ENCODE assay signal across 11 cellular contexts in the genomic region with DNA sequence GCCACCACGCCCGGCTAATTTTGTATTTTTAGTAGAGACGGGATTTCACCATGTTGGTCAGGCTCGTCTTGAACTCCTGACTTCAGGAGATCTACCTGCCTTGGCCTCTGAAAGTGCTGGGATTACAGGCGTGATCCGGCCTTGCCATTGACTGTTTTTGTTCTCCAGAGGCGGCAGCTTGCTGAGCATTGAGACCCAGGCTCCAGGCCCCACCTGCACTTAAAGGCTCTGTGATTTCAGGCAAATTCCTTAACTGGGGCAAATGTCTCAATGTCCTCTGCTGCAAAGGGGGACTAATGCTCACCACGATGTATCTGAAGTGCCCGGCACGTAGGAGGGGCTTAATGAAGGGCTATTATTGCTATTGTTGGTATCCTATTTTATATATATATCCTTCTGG. TPM values are rescaled to one million over a fixed set of nuclear protein-coding genes. Genes with fewer than 3 reads are reported as not detected.
A peak's percentile ranks its signal among the peaks of the same experiment; 100 is the strongest.
DNase-seq lines count a peak whose midpoint lies in the region; ATAC-seq, FAIRE-seq and TF ChIP-seq lines count a peak whose summit lies in the region.
"Had no signal": no experiment of that assay in that cellular context is flagged by ENCODE, and none has a peak within 500 bp of the region (broad histone marks: within the 10 kb centered on the region; RNA-seq: fewer than 3 reads in every experiment).

No MANE protein-coding gene starts in this region.

- 40% methylated on average over 10 of the region's 10 CpGs for WGBS in HepG2 (ENCODE audit: low lambda C conversion rate)

- H3K4me3 Mint-ChIP-seq in T-helper 17 cell, result peak overlapping the region; percentile 39

- H3K27me3 ChIP-seq in DND-41 (ENCODE audit: insufficient read depth, low read length, poor library complexity) (no peaks in the 10 kb centered on the region), HepG2 (ENCODE audit: control insufficient read depth in 1 of 2, insufficient read depth in 2 of 2, low read length in 2 of 2) (no peaks in the 10 kb centered on the region), skeletal muscle tissue (ENCODE audit: control insufficient read depth in 3 of 3, insufficient read depth in 3 of 3, low read length in 3 of 3) (no peaks in the 10 kb centered on the region), A673 (replicated peaks; ENCODE audit: insufficient read depth, low read depth, low read length, poor library complexity) (no peaks in the 10 kb centered on the region)

- peak overlapping the region; percentile 95 for H3K27ac Mint-ChIP-seq in T-helper 17 cell

- H3K27ac ChIP-seq in DND-41 (ENCODE audit: low read length), result no peak overlapping the region; the same call in 1 of the 2 replicates
- no peak overlapping the region for H3K27ac ChIP-seq in HepG2 (ENCODE audit: extremely low read length, insufficient read depth, low read length)
- H3K27ac ChIP-seq in skeletal muscle tissue (ENCODE audit: low read depth, low read length), result peak overlapping the region; percentile 72
- H3K27ac ChIP-seq in A673 (ENCODE audit: low read depth, low read length, poor library complexity, severe bottlenecking), result no peak overlapping the region

- H3K4me3 ChIP-seq in DND-41 (ENCODE audit: low read depth in 1 of 2, low read length in 2 of 2), result no peak overlapping the region
- H3K4me3 ChIP-seq in HepG2 (replicated peaks in 1 of 3; ENCODE audit: insufficient read depth in 1 of 3, low read depth in 2 of 3, low read length in 3 of 3), result peak overlapping the region in 2 of 3 experiments; percentile 48 to 69; a peak in 4 of 6 replicates
- no peak overlapping the region for H3K4me3 ChIP-seq in skeletal muscle tissue (ENCODE audit: low read length in 3 of 3)
- no peak overlapping the region for H3K4me3 ChIP-seq in A673 (ENCODE audit: low read depth, low read length, poor library complexity, severe bottlenecking)

- H3K4me2 ChIP-seq in DND-41 (ENCODE audit: insufficient read depth, low read length), result peak overlapping the region; percentile 73; the same call in 1 of the 2 replicates
- peak overlapping the region; percentile 82 for H3K4me2 ChIP-seq in HepG2 (ENCODE audit: low read depth, low read length)

- POLR2A ChIA-PET in HepG2 (lab: Yijun Ruan, JAX), result interaction anchor here (1.2 to 2.5 kb wide), 4 partner anchors 12 to 31 kb away, joined by 3 to 10 read pairs (median 10); no protein-coding TSS in a partner anchor
- POLR2A ChIA-PET in A673 (lab: Charles Lee; ENCODE audit: low non-redundant PET), result no interaction called here

- H4K20me1 ChIP-seq in DND-41 (ENCODE audit: insufficient read depth, low read length), result no peaks in the 10 kb centered on the region
- no peaks in the 10 kb centered on the region for H4K20me1 ChIP-seq in HepG2 (ENCODE audit: insufficient read depth, low read length)

- in situ Hi-C loops in HepG2 (cut with HindIII; ENCODE audit: extremely low pct_ligation_motif_present, low pct_unique_long_range_greater_than_20kb), result no loop called here

- H3K79me2 ChIP-seq in DND-41 (ENCODE audit: insufficient read depth, low read length) (no peaks in the 10 kb centered on the region), HepG2 (ENCODE audit: insufficient read depth, low read length) (no peaks in the 10 kb centered on the region)

- H3K9ac ChIP-seq in DND-41 (ENCODE audit: low read depth, low read length), result no peak overlapping the region
- H3K9ac ChIP-seq in HepG2 (ENCODE audit: insufficient read depth, low read depth, low read length), result no peak overlapping the region
- H3K9ac ChIP-seq in skeletal muscle tissue (ENCODE audit: low read depth in 1 of 3, low read length in 3 of 3), result peak overlapping the region in 1 of 3 donors; percentile 16

- H2AFZ ChIP-seq in DND-41 (ENCODE audit: low read depth, low read length) (no peak overlapping the region), HepG2 (ENCODE audit: low read length) (no peak overlapping the region)

- intact Hi-C loops in HepG2 (cut with micrococcal nuclease; ENCODE audit: unreplicated experiment) (no loop called here), A673 (cut with micrococcal nuclease; ENCODE audit: unreplicated experiment) (no loop called here)

- DNase-seq in DND-41 (no peak), T-helper 17 cell (no peak), HepG2 (ENCODE audit: low spot score) (no peak), A673 (ENCODE audit: low spot score) (no peak), NCI-H187 treated with DMSO at 0.1 percent for 48 hours (lab: John Stamatoyannopoulos, UW) (no peak), NCI-H146 (lab: John Stamatoyannopoulos, UW) (no peak)
- DNase-seq: EL, small intestine had no signal

- ATAC-seq in DND-41 (ENCODE audit: insufficient read depth, low read depth), result no peak
- ATAC-seq in T-helper 17 cell, result no peak
- ATAC-seq in HepG2, result no peak
- ATAC-seq in GM19035 (IDR thresholded peaks at IDR 0.05; ENCODE audit: unreplicated experiment), result no peak

- H3K4me1 Mint-ChIP-seq in T-helper 17 cell, result peaks cover 30% of the 10 kb centered on the region

- CTCF ChIA-PET in HepG2 (lab: Yijun Ruan, JAX; ENCODE audit: low intra/inter-chr PET ratio, low total read pairs) (no interaction called here), A673 (lab: Charles Lee) (no interaction called here)

- TF ChIP-seq CTCF in DND-41 (IDR thresholded peaks at IDR 0.05; ENCODE audit: borderline replicate concordance, extremely low read depth, low read length, poor library complexity, severe bottlenecking) (no peak), HepG2 (CRISPR knock-in tag; IDR thresholded peaks at IDR 0.05) (no peak), A673 (conservative IDR thresholded peaks at IDR 0.05; ENCODE audit: low read depth, low read length) (no peak)

- no TSS peak for BruUV-seq in HepG2 (replicated peaks; lab: Mats Ljungman, UMichigan)
- no TSS peak for BruUV-seq in A673 (replicated peaks; lab: Mats Ljungman, UMichigan)

- no peaks in the 10 kb centered on the region for H3K27me3 Mint-ChIP-seq in T-helper 17 cell

- no peaks in the 10 kb centered on the region for H3K36me3 Mint-ChIP-seq in T-helper 17 cell (ENCODE audit: low read depth)

- H3K36me3 ChIP-seq in DND-41 (ENCODE audit: insufficient read depth, low read length) (no peaks in the 10 kb centered on the region), HepG2 (replicated peaks in 1 of 2; ENCODE audit: control insufficient read depth in 1 of 2, insufficient read depth in 2 of 2, low read length in 2 of 2) (no peaks in the 10 kb centered on the region), skeletal muscle tissue (ENCODE audit: control insufficient read depth in 3 of 3, insufficient read depth in 3 of 3, low read length in 3 of 3) (no peaks in the 10 kb centered on the region), A673 (ENCODE audit: insufficient read depth, low read length, poor library complexity, severe bottlenecking) (no peaks in the 10 kb centered on the region)

- H3K4me1 ChIP-seq in DND-41 (ENCODE audit: insufficient read depth, low read length) (peaks cover 38% of the 10 kb centered on the region), HepG2 (ENCODE audit: insufficient read depth, low read length) (peaks cover 100% of the 10 kb centered on the region), skeletal muscle tissue (ENCODE audit: control insufficient read depth in 3 of 3, insufficient read depth in 3 of 3, low read length in 3 of 3) (peaks cover 50 to 56% (median 55%) of the 10 kb centered on the region in 3 donors), A673 (ENCODE audit: insufficient read depth, low read length, poor library complexity, severe bottlenecking) (peaks cover 10% of the 10 kb centered on the region)

- no peak for TF ChIP-seq RAD21 in HepG2 (CRISPR knock-in tag; IDR thresholded peaks at IDR 0.05)

- H3K9me3 ChIP-seq in DND-41 (ENCODE audit: insufficient read depth, low read length, severe bottlenecking), result no peaks in the 10 kb centered on the region
- no peaks in the 10 kb centered on the region for H3K9me3 ChIP-seq in T-helper 17 cell (ENCODE audit: control insufficient read depth, low read length, poor library complexity, severe bottlenecking)
- no peaks in the 10 kb centered on the region for H3K9me3 ChIP-seq in HepG2 (ENCODE audit: low read length)
- no peaks in the 10 kb centered on the region for H3K9me3 ChIP-seq in skeletal muscle tissue (ENCODE audit: control insufficient read depth in 3 of 3, low read length in 3 of 3)
- H3K9me3 ChIP-seq in A673 (ENCODE audit: low read depth, low read length, poor library complexity, severe bottlenecking), result no peaks in the 10 kb centered on the region

- no peak for TF ChIP-seq POLR2A in HepG2 (IDR thresholded peaks at IDR 0.05; ENCODE audit: insufficient read depth in 1 of 2, low read depth in 2 of 2, low read length in 2 of 2)

- no peak for FAIRE-seq in HepG2 (lab: Jason Lieb, UNC)
- FAIRE-seq: H1, small intestine had no signal

- TF ChIP-seq EP300 in HepG2 (IDR thresholded peaks at IDR 0.05; ENCODE audit: low read depth in 2 of 2, low read length in 2 of 2) (no peak), HepG2 (CRISPR knock-in tag; IDR thresholded peaks at IDR 0.05; ENCODE audit: borderline replicate concordance) (no peak)

RNA-seq across cellular contexts. Expression of a gene that starts 29.0 kb away (rescaled TPM):
- 10 to 100 TPM; 63.6 to 73.0 TPM for total RNA-seq in T-helper 17 cell
- total RNA-seq in HepG2 (2016; rRNA removed; fragmentation: Illumina TruSeq; extraction: Trizol), result 38.9 and 39.8 TPM in 2 replicates
- total RNA-seq in HepG2 (2016; cell fraction: cytosol; rRNA removed; fragmentation: Illumina TruSeq; extraction: Trizol; ENCODE audit: low read depth), result 13.4 and 13.6 TPM in 2 replicates
- total RNA-seq in HepG2 (2016; cell fraction: insoluble cytoplasmic fraction; rRNA removed; fragmentation: Illumina TruSeq; extraction: Trizol), result 33.2 and 39.7 TPM in 2 replicates
- 49.9 and 53.6 TPM in 2 replicates for total RNA-seq in HepG2 (2016; cell fraction: membrane; rRNA removed; fragmentation: Illumina TruSeq; extraction: Trizol)
- total RNA-seq in HepG2 (2016; cell fraction: nucleus; rRNA removed; fragmentation: Illumina TruSeq; extraction: Trizol), result 21.9 and 30.8 TPM in 2 replicates
- polyA plus RNA-seq in HepG2 (2011; rRNA removed), result 66.5 and 84.1 TPM in 2 replicates
- polyA plus RNA-seq in HepG2 (2011; cell fraction: cytosol; rRNA removed), result 62.9 and 70.1 TPM in 2 replicates
- polyA plus RNA-seq in HepG2 (2011; cell fraction: nucleus; rRNA removed), result 86.9 and 92.0 TPM in 2 replicates
- polyA plus RNA-seq in HepG2 (2012), result 98.0 and 117 TPM in 2 replicates
- polyA plus RNA-seq in HepG2 (2016; cell fraction: cytosol; fragmentation: Illumina TruSeq; extraction: Trizol; ENCODE audit: low read depth), result 18.4 and 21.2 TPM in 2 replicates
- polyA plus RNA-seq in HepG2 (2016; cell fraction: insoluble cytoplasmic fraction; fragmentation: Illumina TruSeq; extraction: Trizol; ENCODE audit: low read depth), result 51.6 and 70.7 TPM in 2 replicates
- 57.9 and 63.0 TPM in 2 replicates for polyA plus RNA-seq in HepG2 (2016; cell fraction: membrane; fragmentation: Illumina TruSeq; extraction: Trizol; ENCODE audit: low read depth)
- 63.9 and 73.5 TPM in 2 replicates for polyA plus RNA-seq in HepG2 (2016; cell fraction: nucleus; fragmentation: Illumina TruSeq; extraction: Trizol; ENCODE audit: insufficient read depth, low read depth)
- polyA minus RNA-seq in HepG2 (2011; rRNA and poly(A)+ RNA removed; ENCODE audit: low replicate concordance), result 23.8 and 82.1 TPM in 2 replicates
- polyA minus RNA-seq in HepG2 (2011; cell fraction: cytosol; rRNA and poly(A)+ RNA removed), result 41.1 and 48.2 TPM in 2 replicates
- polyA minus RNA-seq in HepG2 (2011; cell fraction: nucleus; rRNA and poly(A)+ RNA removed), result 36.6 and 46.0 TPM in 2 replicates
- total RNA-seq in skeletal muscle tissue, result 44.4 TPM
- total RNA-seq in A673 (2021), result 29.4 and 32.0 TPM in 2 replicates

RNA-seq across cellular contexts. Expression of a gene that starts 41.0 kb away (rescaled TPM):
- total RNA-seq in T-helper 17 cell (1 to 10 TPM; 3.2 to 3.7 TPM), HepG2 (2016; rRNA removed; fragmentation: Illumina TruSeq; extraction: Trizol) (6.6 and 10.0 TPM in 2 replicates), skeletal muscle tissue (5.2 TPM), A673 (2021) (14.9 and 17.2 TPM in 2 replicates)
- 2.5 and 2.7 TPM in 2 replicates for total RNA-seq in HepG2 (2016; cell fraction: cytosol; rRNA removed; fragmentation: Illumina TruSeq; extraction: Trizol; ENCODE audit: low read depth)
- 6.6 and 10.2 TPM in 2 replicates for total RNA-seq in HepG2 (2016; cell fraction: insoluble cytoplasmic fraction; rRNA removed; fragmentation: Illumina TruSeq; extraction: Trizol)
- total RNA-seq in HepG2 (2016; cell fraction: membrane; rRNA removed; fragmentation: Illumina TruSeq; extraction: Trizol), result 3.3 and 3.5 TPM in 2 replicates
- total RNA-seq in HepG2 (2016; cell fraction: nucleus; rRNA removed; fragmentation: Illumina TruSeq; extraction: Trizol), result 2.8 and 3.0 TPM in 2 replicates
- 3.9 and 5.2 TPM in 2 replicates for polyA plus RNA-seq in HepG2 (2011; rRNA removed)
- polyA plus RNA-seq in HepG2 (2011; cell fraction: cytosol; rRNA removed), result 2.9 and 3.4 TPM in 2 replicates
- polyA plus RNA-seq in HepG2 (2011; cell fraction: nucleus; rRNA removed), result 1.2 and 1.4 TPM in 2 replicates
- polyA plus RNA-seq in HepG2 (2012), result 5.8 TPM in 2 replicates
- polyA plus RNA-seq in HepG2 (2016; cell fraction: cytosol; fragmentation: Illumina TruSeq; extraction: Trizol; ENCODE audit: low read depth), result 3.3 and 3.9 TPM in 2 replicates
- polyA plus RNA-seq in HepG2 (2016; cell fraction: insoluble cytoplasmic fraction; fragmentation: Illumina TruSeq; extraction: Trizol; ENCODE audit: low read depth), result 10.6 and 12.6 TPM in 2 replicates
- polyA plus RNA-seq in HepG2 (2016; cell fraction: membrane; fragmentation: Illumina TruSeq; extraction: Trizol; ENCODE audit: low read depth), result 2.9 and 3.5 TPM in 2 replicates
- 4.1 and 5.5 TPM in 2 replicates for polyA plus RNA-seq in HepG2 (2016; cell fraction: nucleus; fragmentation: Illumina TruSeq; extraction: Trizol; ENCODE audit: insufficient read depth, low read depth)
- polyA minus RNA-seq in HepG2 (2011; rRNA and poly(A)+ RNA removed; ENCODE audit: low replicate concordance), result 0.94 and 3.1 TPM in 2 replicates
- polyA minus RNA-seq in HepG2 (2011; cell fraction: cytosol; rRNA and poly(A)+ RNA removed), result 1.3 and 1.5 TPM in 2 replicates
- 1.4 and 1.7 TPM in 2 replicates for polyA minus RNA-seq in HepG2 (2011; cell fraction: nucleus; rRNA and poly(A)+ RNA removed)

RNA-seq across cellular contexts. Expression of a gene that starts 41.2 kb away (rescaled TPM):
- total RNA-seq in T-helper 17 cell (1 to 10 TPM; 5.6 to 7.9 TPM), HepG2 (2016; rRNA removed; fragmentation: Illumina TruSeq; extraction: Trizol) (20.6 and 21.1 TPM in 2 replicates), skeletal muscle tissue (4.2 TPM), A673 (2021) (19.5 and 24.6 TPM in 2 replicates)
- total RNA-seq in HepG2 (2016; cell fraction: cytosol; rRNA removed; fragmentation: Illumina TruSeq; extraction: Trizol; ENCODE audit: low read depth), result 3.3 and 5.4 TPM in 2 replicates
- total RNA-seq in HepG2 (2016; cell fraction: insoluble cytoplasmic fraction; rRNA removed; fragmentation: Illumina TruSeq; extraction: Trizol), result 20.6 and 21.4 TPM in 2 replicates
- 11.4 and 11.6 TPM in 2 replicates for total RNA-seq in HepG2 (2016; cell fraction: membrane; rRNA removed; fragmentation: Illumina TruSeq; extraction: Trizol)
- 28.0 and 31.8 TPM in 2 replicates for total RNA-seq in HepG2 (2016; cell fraction: nucleus; rRNA removed; fragmentation: Illumina TruSeq; extraction: Trizol)
- polyA plus RNA-seq in HepG2 (2011; rRNA removed), result 12.8 and 13.2 TPM in 2 replicates
- 5.4 and 6.9 TPM in 2 replicates for polyA plus RNA-seq in HepG2 (2011; cell fraction: cytosol; rRNA removed)
- 22.9 and 27.4 TPM in 2 replicates for polyA plus RNA-seq in HepG2 (2011; cell fraction: nucleus; rRNA removed)
- polyA plus RNA-seq in HepG2 (2012), result 3.6 and 9.3 TPM in 2 replicates
- polyA plus RNA-seq in HepG2 (2016; cell fraction: cytosol; fragmentation: Illumina TruSeq; extraction: Trizol; ENCODE audit: low read depth), result 3.8 and 4.0 TPM in 2 replicates
- 19.3 and 19.8 TPM in 2 replicates for polyA plus RNA-seq in HepG2 (2016; cell fraction: insoluble cytoplasmic fraction; fragmentation: Illumina TruSeq; extraction: Trizol; ENCODE audit: low read depth)
- 7.4 and 7.7 TPM in 2 replicates for polyA plus RNA-seq in HepG2 (2016; cell fraction: membrane; fragmentation: Illumina TruSeq; extraction: Trizol; ENCODE audit: low read depth)
- polyA plus RNA-seq in HepG2 (2016; cell fraction: nucleus; fragmentation: Illumina TruSeq; extraction: Trizol; ENCODE audit: insufficient read depth, low read depth), result 35.9 and 39.3 TPM in 2 replicates
- 40.1 and 60.7 TPM in 2 replicates for polyA minus RNA-seq in HepG2 (2011; rRNA and poly(A)+ RNA removed; ENCODE audit: low replicate concordance)
- polyA minus RNA-seq in HepG2 (2011; cell fraction: cytosol; rRNA and poly(A)+ RNA removed), result 4.2 and 4.6 TPM in 2 replicates
- polyA minus RNA-seq in HepG2 (2011; cell fraction: nucleus; rRNA and poly(A)+ RNA removed), result 22.6 and 30.6 TPM in 2 replicates

Comparison
In these comparisons a context has a peak if more than half of its experiments do, and no peak if none do; other contexts are left out.
1. H3K4me3 ChIP-seq: peak in HepG2 (2 of 3); none in DND-41 (0 of 2), skeletal muscle tissue (0 of 3) and A673 (single experiment).